28 cellular contexts compared by ENCODE assay signal in the genomic region with DNA sequence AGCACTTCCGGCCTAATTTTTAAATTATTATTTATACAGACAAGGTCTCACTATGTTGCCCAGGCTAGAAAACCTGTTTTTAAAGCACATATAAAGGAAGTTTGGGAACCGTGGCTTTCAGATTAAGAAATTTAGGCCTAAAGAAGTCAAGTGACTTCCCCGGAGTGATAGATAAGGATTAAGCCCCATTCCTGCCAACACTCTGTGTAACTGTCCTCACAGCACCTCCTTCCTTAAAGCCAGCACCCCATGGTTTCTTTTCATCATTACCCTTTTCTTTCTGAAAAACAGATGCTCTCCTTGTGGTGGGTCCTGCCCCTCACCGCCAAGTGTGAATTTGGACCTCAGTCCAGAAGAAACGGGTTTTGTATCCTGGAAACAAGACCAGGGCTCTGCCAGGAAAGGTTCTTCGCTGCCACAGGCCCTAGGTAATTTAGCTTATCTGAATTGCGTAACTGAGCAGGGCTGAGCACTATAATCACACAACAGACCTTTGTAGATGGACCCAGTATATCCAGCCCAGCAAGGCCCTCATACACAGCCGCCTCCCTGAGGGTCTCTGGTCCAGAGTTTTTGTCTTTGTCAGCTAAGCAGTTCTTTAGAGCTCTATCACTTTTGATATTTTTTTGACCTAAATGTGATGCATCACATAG.
"Had no signal": no experiment of that assay in that cellular context is flagged by ENCODE, and none has a peak within 500 bp of the region (broad histone marks: within the 10 kb centered on the region; RNA-seq: fewer than 3 reads in every experiment).

No MANE protein-coding gene starts in this region.

- H3K4me3 ChIP-seq: adrenal gland, cardiac muscle cell, heart right ventricle, lung, mucosa of descending colon, ovary, prostate gland, transverse colon had no signal

- ATAC-seq: activated CD4-positive, CD25-positive, alpha-beta regulatory T cell treated with anti-CD3 and anti-CD28 coated beads, Interleukin-2, amount 50 U/mL, for 24 hours; esophagus mucosa; left lobe of liver; mucosa of descending colon; natural killer cell treated with Interleukin-12 subunit alpha and Interleukin-12 subunit beta and Interleukin-15 and Interleukin-18, amount 100 ng/mL, for 72 hours; T-helper 17 cell had no signal

- H3K4me1 ChIP-seq: adrenal gland, foreskin keratinocyte, heart right ventricle, prostate gland, transverse colon had no signal

- H3K9me3 ChIP-seq: adrenal gland, heart right ventricle, mucosa of descending colon, ovary, prostate gland, transverse colon had no signal

- H3K27me3 ChIP-seq: adrenal gland, cardiac muscle cell, foreskin keratinocyte, heart right ventricle, ovary, transverse colon had no signal

- H3K36me3 ChIP-seq: adrenal gland, cardiac muscle cell, heart right ventricle, ovary, prostate gland, transverse colon, WERI-Rb-1 had no signal

- H3K27ac ChIP-seq: cardiac muscle cell, foreskin keratinocyte, heart right ventricle, ovary, prostate gland, transverse colon, WERI-Rb-1 had no signal

- DNase-seq: activated CD4-positive, alpha-beta memory T cell treated with anti-CD3 and anti-CD28 coated beads, Interleukin-2, amount 10 ng/mL, durations not matched to agents 7 days and 5 days; activated CD4-positive, alpha-beta T cell treated with anti-CD3 and anti-CD28 coated beads for 48 hours; activated effector memory CD4-positive, alpha-beta T cell treated with Interleukin-2 at 50 U/mL for 16 hours; activated naive CD4-positive, alpha-beta T cell treated with Interleukin-2 at 50 U/mL for 16 hours; activated naive CD8-positive, alpha-beta T cell treated with anti-CD3 and anti-CD28 coated beads for 36 hours; aorta; endodermal cell; foreskin keratinocyte; heart right ventricle; kidney glomerular epithelial cell; mucosa of descending colon; ovary; retina; stimulated activated CD4-positive, alpha-beta T cell treated with anti-CD3 and anti-CD28 coated beads, Interleukin-15, amount 100 ng/mL, for 24 hours; stimulated activated CD4-positive, alpha-beta T cell treated with anti-CD3 and anti-CD28 coated beads, Interleukin-2, amount 100 ng/mL, for 24 hours; stimulated activated naive CD4-positive, alpha-beta T cell treated with Interleukin-2 at 50 U/mL for 16 hours; T-helper 17 cell; T1000; transverse colon; WERI-Rb-1 had no signal
